ENCODE assay signal across 19 cellular contexts in genomic region chr12:47549258-47549657, GRCh38.
DNase-seq lines count a peak whose midpoint lies in the region; ATAC-seq, FAIRE-seq and TF ChIP-seq lines count a peak whose summit lies in the region.
"Had no signal": no experiment of that assay in that cellular context is flagged by ENCODE, and none has a peak within 500 bp of the region (broad histone marks: within the 10 kb centered on the region; RNA-seq: fewer than 3 reads in every experiment).

No MANE protein-coding gene starts in this region.

- no peak overlapping the region for H2BK15ac ChIP-seq in mesendoderm (replicated peaks; ENCODE audit: low read depth)

- peak; percentile 22 for DNase-seq in activated naive CD4-positive, alpha-beta T cell treated with anti-CD3 and anti-CD28 coated beads for 36 hours
- DNase-seq in activated naive CD4-positive, alpha-beta T cell treated with Interleukin-2 at 50 U/mL for 16 hours: no peak
- DNase-seq in amniotic epithelial cell (ENCODE audit: low read depth) (peak; percentile 15), WERI-Rb-1 (no peak), mesendoderm (no peak), HepG2 (ENCODE audit: low spot score) (no peak)
- DNase-seq: ACHN; CD4-positive, alpha-beta T cell; DMS79; GM23248; IMR-90; NCI-H146; NCI-H2081 treated with DMSO at 0.1 percent for 48 hours; NCI-H748 treated with DMSO at 0.1 percent for 48 hours; SJCRH30 had no signal

- FAIRE-seq in HepG2 (lab: Jason Lieb, UNC): no peak

- no peaks in the 10 kb centered on the region for H3K27me3 ChIP-seq in muscle layer of colon (ENCODE audit: control insufficient read depth in 1 of 2, insufficient read depth in 2 of 2, low read length in 2 of 2)
- peaks cover 6% of the 10 kb centered on the region for H3K27me3 ChIP-seq in WERI-Rb-1 (ENCODE audit: insufficient read depth, low read depth, severe bottlenecking)
- H3K27me3 ChIP-seq in mesendoderm (ENCODE audit: insufficient read depth, low read length, poor library complexity): no peaks in the 10 kb centered on the region
- no peaks in the 10 kb centered on the region; a peak in 1 of 5 replicates for H3K27me3 ChIP-seq in HepG2 (ENCODE audit: control insufficient read depth in 1 of 2, insufficient read depth in 2 of 2, low read length in 2 of 2)

- H3K23ac ChIP-seq in mesendoderm (ENCODE audit: low read length): no peak overlapping the region

- H3K9me3 ChIP-seq in muscle layer of colon (ENCODE audit: low read length) (no peaks in the 10 kb centered on the region), WERI-Rb-1 (ENCODE audit: severe bottlenecking) (peaks cover 8% of the 10 kb centered on the region), HepG2 (ENCODE audit: low read length) (peaks cover 14% of the 10 kb centered on the region)
- H3K9me3 ChIP-seq: SJCRH30 had no signal

- H3K9ac ChIP-seq in muscle layer of colon (ENCODE audit: low read length) (no peak overlapping the region), mesendoderm (ENCODE audit: low read length) (no peak overlapping the region), HepG2 (ENCODE audit: insufficient read depth, low read depth, low read length) (no peak overlapping the region)
- H3K9ac ChIP-seq: GM23248 had no signal

- H3K4me1 ChIP-seq in muscle layer of colon (ENCODE audit: insufficient read depth, low read length) (peaks cover 22% of the 10 kb centered on the region), mesendoderm (ENCODE audit: control insufficient read depth, low read depth, low read length) (no peaks in the 10 kb centered on the region), HepG2 (ENCODE audit: insufficient read depth, low read length) (no peaks in the 10 kb centered on the region)
- H3K4me1 ChIP-seq: SJCRH30 had no signal

- H3K4ac ChIP-seq in mesendoderm (ENCODE audit: low read depth, low read length): no peak overlapping the region

- no peak overlapping the region for H2AK5ac ChIP-seq in mesendoderm (ENCODE audit: low read length)

- no peak for ATAC-seq in HepG2
- ATAC-seq: HCT116, Panc1 had no signal

- H3K56ac ChIP-seq in mesendoderm (ENCODE audit: low read length): no peak overlapping the region

- POLR2A ChIA-PET in HepG2 (lab: Yijun Ruan, JAX): no interaction called here

- intact Hi-C loops in activated naive CD4-positive, alpha-beta T cell treated with anti-CD3 and anti-CD28 coated beads for 36 hours (cut with micrococcal nuclease): no loop called here
- intact Hi-C loops in HepG2 (cut with micrococcal nuclease; ENCODE audit: unreplicated experiment): no loop called here

- H2BK5ac ChIP-seq in mesendoderm (ENCODE audit: low read length): no peak overlapping the region

- no peak overlapping the region for H2AFZ ChIP-seq in HepG2 (ENCODE audit: low read length)
- H2AFZ ChIP-seq: GM23248 had no signal

- no peak overlapping the region for H3K4me3 ChIP-seq in muscle layer of colon (ENCODE audit: low read depth in 1 of 2, low read length in 2 of 2)
- H3K4me3 ChIP-seq in WERI-Rb-1 (ENCODE audit: low read depth, low read length): no peak overlapping the region
- H3K4me3 ChIP-seq in mesendoderm (ENCODE audit: low read length): no peak overlapping the region
- no peak overlapping the region for H3K4me3 ChIP-seq in HepG2 (replicated peaks in 1 of 3; ENCODE audit: insufficient read depth in 1 of 3, low read depth in 2 of 3, low read length in 3 of 3)
- H3K4me3 ChIP-seq: GM23248, SJCRH30 had no signal

- CTCF ChIA-PET in activated naive CD4-positive, alpha-beta T cell treated with anti-CD3 and anti-CD28 coated beads for 36 hours (lab: Charles Lee): no interaction called here
- CTCF ChIA-PET in HepG2 (lab: Yijun Ruan, JAX; ENCODE audit: low intra/inter-chr PET ratio, low total read pairs): no interaction called here

- no peaks in the 10 kb centered on the region for H3K79me1 ChIP-seq in mesendoderm (ENCODE audit: low read length)

- no peak overlapping the region for H3K18ac ChIP-seq in mesendoderm (ENCODE audit: low read length)

- in situ Hi-C loops in HepG2 (cut with HindIII; ENCODE audit: extremely low pct_ligation_motif_present, low pct_unique_long_range_greater_than_20kb): no loop called here

- no peak overlapping the region for H4K8ac ChIP-seq in mesendoderm (ENCODE audit: low read depth, low read length)

- TF ChIP-seq RAD21 in Ishikawa (IDR thresholded peaks at IDR 0.05; ENCODE audit: low read depth) (no peak), HepG2 (CRISPR knock-in tag; IDR thresholded peaks at IDR 0.05) (no peak)

- TF ChIP-seq CTCF in WERI-Rb-1 (IDR thresholded peaks at IDR 0.05; ENCODE audit: low read depth, low read length) (no peak), HepG2 (CRISPR knock-in tag; IDR thresholded peaks at IDR 0.05) (no peak)

- no peak overlapping the region for H3K4me2 ChIP-seq in mesendoderm (ENCODE audit: low read length)
- H3K4me2 ChIP-seq in HepG2 (ENCODE audit: low read depth, low read length): no peak overlapping the region

- H4K20me1 ChIP-seq in HepG2 (ENCODE audit: insufficient read depth, low read length): no peaks in the 10 kb centered on the region

- H3K79me2 ChIP-seq in mesendoderm (ENCODE audit: control insufficient read depth, insufficient read depth, low read length) (no peaks in the 10 kb centered on the region), HepG2 (ENCODE audit: insufficient read depth, low read length) (no peaks in the 10 kb centered on the region)

- peak overlapping the region; percentile 21 for H3K27ac ChIP-seq in muscle layer of colon (ENCODE audit: low read depth, low read length)
- H3K27ac ChIP-seq in WERI-Rb-1: no peak overlapping the region
- H3K27ac ChIP-seq in mesendoderm (ENCODE audit: low read depth, low read length): no peak overlapping the region
- no peak overlapping the region for H3K27ac ChIP-seq in HepG2 (ENCODE audit: extremely low read length, insufficient read depth, low read length)
- H3K27ac ChIP-seq: GM23248, SJCRH30 had no signal

- no peak overlapping the region for H3K4me3 Mint-ChIP-seq in activated naive CD4-positive, alpha-beta T cell treated with anti-CD3 and anti-CD28 coated beads for 36 hours
- H3K4me3 Mint-ChIP-seq: CD4-positive, alpha-beta T cell had no signal

- TF ChIP-seq EP300 in Ishikawa (IDR thresholded peaks at IDR 0.05; ENCODE audit: borderline replicate concordance) (no peak), HepG2 (IDR thresholded peaks at IDR 0.05; ENCODE audit: low read depth in 2 of 2, low read length in 2 of 2) (no peak), HepG2 (CRISPR knock-in tag; IDR thresholded peaks at IDR 0.05; ENCODE audit: borderline replicate concordance) (no peak)

- BruUV-seq in HepG2 (replicated peaks; lab: Mats Ljungman, UMichigan): no TSS peak

- no peak overlapping the region for H4K5ac ChIP-seq in mesendoderm (ENCODE audit: low read length)

- H3K36me3 Mint-ChIP-seq in activated naive CD4-positive, alpha-beta T cell treated with anti-CD3 and anti-CD28 coated beads for 36 hours (ENCODE audit: low read depth): peaks cover 6% of the 10 kb centered on the region

- peaks cover 14% of the 10 kb centered on the region for H3K4me1 Mint-ChIP-seq in activated naive CD4-positive, alpha-beta T cell treated with anti-CD3 and anti-CD28 coated beads for 36 hours (ENCODE audit: low read depth)

- H3K27me3 Mint-ChIP-seq in activated naive CD4-positive, alpha-beta T cell treated with anti-CD3 and anti-CD28 coated beads for 36 hours (ENCODE audit: low read depth): no peaks in the 10 kb centered on the region
- H3K27me3 Mint-ChIP-seq: CD4-positive, alpha-beta T cell had no signal

- no peaks in the 10 kb centered on the region for H3K36me3 ChIP-seq in muscle layer of colon (ENCODE audit: insufficient read depth, low read length)
- no peaks in the 10 kb centered on the region for H3K36me3 ChIP-seq in WERI-Rb-1
- no peaks in the 10 kb centered on the region for H3K36me3 ChIP-seq in mesendoderm (ENCODE audit: control insufficient read depth, insufficient read depth, low read length)
- H3K36me3 ChIP-seq in HepG2 (replicated peaks in 1 of 2; ENCODE audit: control insufficient read depth in 1 of 2, insufficient read depth in 2 of 2, low read length in 2 of 2): no peaks in the 10 kb centered on the region
- H3K36me3 ChIP-seq: SJCRH30 had no signal

- WGBS in mesendoderm (ENCODE audit: extremely low coverage, insufficient coverage, low lambda C conversion rate): no CpG with 5 or more reads among the region's 3 CpGs
- WGBS in HepG2 (ENCODE audit: low lambda C conversion rate): 11% methylated on average over 3 of the region's 3 CpGs

- H3K9me3 Mint-ChIP-seq in activated naive CD4-positive, alpha-beta T cell treated with anti-CD3 and anti-CD28 coated beads for 36 hours: peaks cover 13% of the 10 kb centered on the region
- H3K9me3 Mint-ChIP-seq: CD4-positive, alpha-beta T cell had no signal

- no peak overlapping the region for H2BK120ac ChIP-seq in mesendoderm (ENCODE audit: low read depth, low read length)

- TF ChIP-seq POLR2A in HepG2 (IDR thresholded peaks at IDR 0.05; ENCODE audit: insufficient read depth in 1 of 2, low read depth in 2 of 2, low read length in 2 of 2): no peak

- no peak overlapping the region for H3K27ac Mint-ChIP-seq in activated naive CD4-positive, alpha-beta T cell treated with anti-CD3 and anti-CD28 coated beads for 36 hours
- H3K27ac Mint-ChIP-seq: CD4-positive, alpha-beta T cell had no signal

TF ChIP-seq in Ishikawa, 13 proteins besides CTCF, POLR2A, EP300 and RAD21:
- TF ChIP-seq NFIC (IDR thresholded peaks at IDR 0.05) (0 out of 2 replicates have a peak, but pooled peaks have one; percentile 8), TEAD4 (IDR thresholded peaks at IDR 0.05) (no peak)

TF ChIP-seq in HepG2, 621 proteins besides CTCF, POLR2A, EP300 and RAD21 (continues in another document):
- TF ChIP-seq JUNB (CRISPR knock-in tag; IDR thresholded peaks at IDR 0.05; ENCODE audit: borderline replicate concordance) (no peak), PTBP1 (IDR thresholded peaks at IDR 0.05; ENCODE audit: low read depth, low read length, poor library complexity, severe bottlenecking) (no peak), THRA (CRISPR knock-in tag; IDR thresholded peaks at IDR 0.05; ENCODE audit: borderline replicate concordance) (no peak), ZNF382 (CRISPR knock-in tag; IDR thresholded peaks at IDR 0.05; ENCODE audit: borderline replicate concordance) (no peak), GATAD2A (CRISPR knock-in tag; IDR thresholded peaks at IDR 0.05) (no peak)

Comparison
In these comparisons a context has a peak if more than half of its experiments do, and no peak if none do; other contexts are left out.
1. DNase-seq: peak in activated naive CD4-positive, alpha-beta T cell treated with anti-CD3 and anti-CD28 coated beads for 36 hours (single experiment) and amniotic epithelial cell (single experiment); none in activated naive CD4-positive, alpha-beta T cell treated with Interleukin-2 at 50 U/mL for 16 hours (single experiment), WERI-Rb-1 (single experiment), mesendoderm (single experiment) and HepG2 (single experiment).